ENCODE assay signal across 33 cellular contexts in the genomic region with DNA sequence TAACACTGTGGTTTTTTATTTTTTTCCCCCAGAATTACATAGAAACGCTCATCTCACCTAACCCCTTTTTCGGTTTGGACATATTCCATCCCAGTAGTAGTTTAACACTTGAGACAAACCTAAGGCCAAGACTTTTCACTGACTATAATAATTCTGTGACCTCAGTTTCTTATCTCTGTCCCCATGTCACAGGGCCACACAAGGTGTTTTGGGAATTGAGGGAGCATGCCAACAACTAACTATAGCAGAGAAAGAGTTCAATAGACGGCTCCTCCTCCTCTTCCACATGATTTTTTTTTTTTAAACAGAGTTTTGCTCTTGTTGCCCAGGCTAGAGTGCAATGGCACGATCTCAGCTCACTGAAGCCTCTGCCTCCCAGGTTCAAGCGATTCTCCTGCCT. TPM values are rescaled to one million over a fixed set of nuclear protein-coding genes. Genes with fewer than 3 reads are reported as not detected.
"Had no signal": no experiment of that assay in that cellular context is flagged by ENCODE, and none has a peak within 500 bp of the region (broad histone marks: within the 10 kb centered on the region; RNA-seq: fewer than 3 reads in every experiment).

No MANE protein-coding gene starts in this region.

- H3K4me3 ChIP-seq: cardiac muscle cell, coronary artery, esophagus muscularis mucosa, gastrocnemius medialis had no signal

- H3K9me3 Mint-ChIP-seq: activated CD4-positive, alpha-beta memory T cell treated with anti-CD3 and anti-CD28 coated beads, Interleukin-2, amount 10 ng/mL, durations not matched to agents 7 days and 5 days; activated CD4-positive, alpha-beta T cell treated with anti-CD3 and anti-CD28 coated beads, Interleukin-2, amount 10 ng/mL, durations not matched to agents 7 days and 5 days; activated naive CD4-positive, alpha-beta T cell treated with anti-CD3 and anti-CD28 coated beads, Interleukin-2, amount 10 ng/mL, durations not matched to agents 7 days and 5 days had no signal

- H3K27ac ChIP-seq: ascending aorta, breast epithelium, cardiac muscle cell, coronary artery, dorsolateral prefrontal cortex, esophagus muscularis mucosa, gastrocnemius medialis had no signal

- H3K9me3 ChIP-seq: ascending aorta, breast epithelium, esophagus muscularis mucosa, gastrocnemius medialis had no signal

- H3K27me3 ChIP-seq: ascending aorta, breast epithelium, cardiac muscle cell, esophagus muscularis mucosa, foreskin keratinocyte, gastrocnemius medialis, heart left ventricle had no signal

- H3K27ac Mint-ChIP-seq: activated CD4-positive, alpha-beta memory T cell treated with anti-CD3 and anti-CD28 coated beads, Interleukin-2, amount 10 ng/mL, durations not matched to agents 7 days and 5 days; activated CD4-positive, alpha-beta T cell treated with anti-CD3 and anti-CD28 coated beads, Interleukin-2, amount 10 ng/mL, durations not matched to agents 7 days and 5 days; activated naive CD4-positive, alpha-beta T cell treated with anti-CD3 and anti-CD28 coated beads, Interleukin-2, amount 10 ng/mL, durations not matched to agents 7 days and 5 days; activated T-cell treated with anti-CD3 and anti-CD28 coated beads, Interleukin-2, amount 50 U/mL, for 24 hours; activated T-cell treated with anti-CD3 and anti-CD28 coated beads, Interleukin-2, amount 50 U/mL, for 72 hours; brain; dendritic cell treated with granulocyte-macrophage colony-stimulating factor and Interleukin-4, amounts not matched to agents 40 ng/mL and 50 ng/mL, for 4 days had no signal

- H3K4me3 Mint-ChIP-seq: activated T-cell treated with anti-CD3 and anti-CD28 coated beads, Interleukin-2, amount 50 U/mL, for 24 hours; dendritic cell treated with granulocyte-macrophage colony-stimulating factor and Interleukin-4, amounts not matched to agents 40 ng/mL and 50 ng/mL, for 4 days had no signal

- H3K36me3 ChIP-seq: ascending aorta, breast epithelium, cardiac muscle cell, esophagus muscularis mucosa, gastrocnemius medialis, heart left ventricle had no signal

- H3K27me3 Mint-ChIP-seq: activated T-cell treated with anti-CD3 and anti-CD28 coated beads, Interleukin-2, amount 50 U/mL, for 24 hours; brain had no signal

- DNase-seq: activated CD4-positive, alpha-beta memory T cell treated with anti-CD3 and anti-CD28 coated beads, Interleukin-2, amount 10 ng/mL, durations not matched to agents 7 days and 5 days; activated CD4-positive, alpha-beta T cell treated with anti-CD3 and anti-CD28 coated beads for 1 hour; activated CD4-positive, alpha-beta T cell treated with anti-CD3 and anti-CD28 coated beads for 4 hours; activated CD4-positive, alpha-beta T cell treated with anti-CD3 and anti-CD28 coated beads, Interleukin-2, amount 10 ng/mL, durations not matched to agents 7 days and 5 days; activated CD4-positive, alpha-beta T cell treated with anti-CD3 and anti-CD28 coated beads, Interleukin-2, amount 50 U/mL, for 4 hours; activated CD4-positive, CD25-positive, alpha-beta regulatory T cell; activated CD8-positive, alpha-beta memory T cell treated with anti-CD3 and anti-CD28 coated beads, Interleukin-2, amount 50 U/mL, for 48 hours; activated gamma-delta T cell; activated naive CD4-positive, alpha-beta T cell; activated naive CD4-positive, alpha-beta T cell treated with anti-CD3 and anti-CD28 coated beads, Interleukin-2, amount 10 ng/mL, durations not matched to agents 7 days and 5 days; activated naive CD8-positive, alpha-beta T cell treated with anti-CD3 and anti-CD28 coated beads, Interleukin-2, amount 10 ng/mL, durations not matched to agents 7 days and 5 days; activated T-cell treated with anti-CD3 and anti-CD28 coated beads for 4 hours; activated T-cell treated with anti-CD3 and anti-CD28 coated beads, Interleukin-2, amount 50 U/mL, for 24 hours; activated T-cell treated with anti-CD3 and anti-CD28 coated beads, Interleukin-2, amount 50 U/mL, for 72 hours; central memory CD4-positive, alpha-beta T cell; dorsolateral prefrontal cortex; effector memory CD4-positive, alpha-beta T cell; erythroblast; foreskin keratinocyte; gastrocnemius medialis; glutamatergic neuron; heart left ventricle; T-helper 1 cell; T-helper 2 cell had no signal

- H3K36me3 Mint-ChIP-seq: activated naive CD4-positive, alpha-beta T cell treated with anti-CD3 and anti-CD28 coated beads, Interleukin-2, amount 10 ng/mL, durations not matched to agents 7 days and 5 days; brain had no signal

- H3K4me1 ChIP-seq: ascending aorta, breast epithelium, foreskin keratinocyte had no signal

- ATAC-seq: activated naive CD4-positive, alpha-beta T cell treated with anti-CD3 and anti-CD28 coated beads, Interleukin-2, amount 50 U/mL, for 72 hours; activated T-cell treated with anti-CD3 and anti-CD28 coated beads, Interleukin-2, amount 50 U/mL, for 72 hours; foreskin keratinocyte; gastrocnemius medialis had no signal

RNA-seq across cellular contexts. Expression of a gene that starts 27.4 kb away (rescaled TPM):
- total RNA-seq: activated CD4-positive, alpha-beta memory T cell treated with anti-CD3 and anti-CD28 coated beads, Interleukin-2, amount 10 ng/mL, durations not matched to agents 7 days and 5 days; activated CD4-positive, alpha-beta T cell treated with anti-CD3 and anti-CD28 coated beads, Interleukin-2, amount 10 ng/mL, durations not matched to agents 7 days and 5 days; activated naive CD4-positive, alpha-beta T cell treated with anti-CD3 and anti-CD28 coated beads, Interleukin-2, amount 50 U/mL, for 72 hours; activated naive CD8-positive, alpha-beta T cell treated with anti-CD3 and anti-CD28 coated beads, Interleukin-2, amount 10 ng/mL, durations not matched to agents 7 days and 5 days; activated T-cell treated with anti-CD3 and anti-CD28 coated beads, Interleukin-2, amount 50 U/mL, for 72 hours; ascending aorta; breast epithelium; cardiac muscle cell; cerebellum; dorsolateral prefrontal cortex; esophagus muscularis mucosa; foreskin keratinocyte; gastrocnemius medialis; heart left ventricle had no signal

RNA-seq across cellular contexts. Expression of a gene that starts 47.5 kb away (rescaled TPM):
- total RNA-seq: cardiac muscle cell had no signal
